19 cellular contexts compared by ENCODE assay signal in the genomic region with DNA sequence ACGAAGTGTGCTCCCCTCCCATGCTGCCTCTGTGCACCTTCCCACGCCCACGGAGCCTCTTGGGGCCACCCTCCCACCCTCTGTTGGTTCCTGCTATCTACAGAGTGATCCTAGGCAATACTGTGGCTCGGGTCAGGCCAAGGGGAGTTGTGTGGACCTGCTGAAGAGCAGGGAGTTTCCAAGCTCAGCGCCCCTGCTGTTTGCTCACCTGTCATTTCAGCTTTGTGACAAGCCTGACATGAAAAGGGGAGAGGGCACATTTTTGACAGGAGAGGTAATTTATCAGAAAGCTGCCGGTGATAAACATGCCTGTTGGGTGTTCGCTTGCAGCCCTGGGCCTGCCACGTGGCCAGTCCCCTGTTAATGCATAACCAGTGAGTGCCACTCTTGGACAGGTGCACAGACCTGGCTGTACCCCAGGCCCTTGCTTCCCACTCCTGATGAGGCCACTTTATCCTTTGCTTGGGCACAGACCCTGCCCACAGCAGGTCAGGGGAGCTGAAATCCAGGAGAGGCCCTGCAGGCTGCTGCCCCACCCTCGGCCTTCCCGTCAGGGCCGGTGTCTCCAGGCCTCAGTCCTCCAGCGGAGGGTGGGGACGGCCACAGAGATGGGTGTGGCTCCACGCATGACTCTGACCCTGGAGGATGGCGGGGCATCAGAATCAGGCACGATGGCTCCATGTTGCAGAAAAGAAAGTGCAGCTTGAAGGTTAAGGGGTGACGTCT.
A peak's percentile ranks its signal among the peaks of the same experiment; 100 is the strongest.
DNase-seq lines count a peak whose midpoint lies in the region; ATAC-seq and TF ChIP-seq lines count a peak whose summit lies in the region.
"Had no signal": no experiment of that assay in that cellular context is flagged by ENCODE, and none has a peak within 500 bp of the region (broad histone marks: within the 10 kb centered on the region; RNA-seq: fewer than 3 reads in every experiment).

No MANE protein-coding gene starts in this region.

- DNase-seq in Calu3 (peak; percentile 49), NCI-H1417 (lab: John Stamatoyannopoulos, UW) (peak; percentile 32 to 91 (median 73)), body of pancreas (peak; percentile 80 to 92 (median 88)), mucosa of descending colon (peak; percentile 83 to 86 (median 83)), putamen (ENCODE audit: low spot score) (no peak), occipital lobe (lab: John Stamatoyannopoulos, UW) (no peak), caudate nucleus (lab: John Stamatoyannopoulos, UW) (no peak)
- no peak for DNase-seq in stimulated activated CD4-positive, alpha-beta T cell treated with anti-CD3 and anti-CD28 coated beads, Interleukin-4, amount 100 ng/mL, for 1 hour
- DNase-seq: activated CD8-positive, alpha-beta memory T cell treated with anti-CD3 and anti-CD28 coated beads, Interleukin-2, amount 10 ng/mL, durations not matched to agents 7 days and 5 days; CD8-positive, alpha-beta memory T cell; foreskin melanocyte; GOT3; sigmoid colon; stimulated activated CD4-positive, alpha-beta T cell treated with anti-CD3 and anti-CD28 coated beads, Interleukin-2, amount 100 ng/mL, for 24 hours; substantia nigra had no signal

- 17 to 31% methylated on average over 15 to 17 of the region's 17 CpGs for WGBS in body of pancreas, 2 donors

- peaks cover 8% of the 10 kb centered on the region for H3K27me3 Mint-ChIP-seq in Calu3 (ENCODE audit: unreplicated experiment)

- H3K4me3 Mint-ChIP-seq in Calu3 (ENCODE audit: low read depth, unreplicated experiment) = no peak overlapping the region
- H3K4me3 Mint-ChIP-seq: activated CD8-positive, alpha-beta memory T cell treated with anti-CD3 and anti-CD28 coated beads, Interleukin-2, amount 10 ng/mL, durations not matched to agents 7 days and 5 days; CD8-positive, alpha-beta memory T cell; memory B cell; T-helper 1 cell treated with Interleukin-12 subunit alpha and Interleukin-12 subunit beta and Interleukin-4 antibody, amounts not matched to agents 30 μg/mL and 1 μg/mL, for 36 hours; WTC11 had no signal

- H3K4me3 ChIP-seq in body of pancreas = no peak overlapping the region
- no peak overlapping the region for H3K4me3 ChIP-seq in mucosa of descending colon
- H3K4me3 ChIP-seq: sigmoid colon had no signal

- BruUV-seq in Calu3 (replicated peaks; lab: Mats Ljungman, UMichigan) = no TSS peak

- CTCF ChIA-PET in Calu3 (lab: Charles Lee) = interaction anchor here (0.7 to 1.1 kb wide), 2 partner anchors 15 to 21 kb away, joined by 4 read pairs; no protein-coding TSS in a partner anchor

- H3K27me3 ChIP-seq in body of pancreas = no peaks in the 10 kb centered on the region
- H3K27me3 ChIP-seq: sigmoid colon had no signal

- no peak overlapping the region for H3K27ac Mint-ChIP-seq in Calu3 (ENCODE audit: unreplicated experiment)
- H3K27ac Mint-ChIP-seq: activated CD8-positive, alpha-beta memory T cell treated with anti-CD3 and anti-CD28 coated beads, Interleukin-2, amount 10 ng/mL, durations not matched to agents 7 days and 5 days; CD8-positive, alpha-beta memory T cell; memory B cell; T-helper 1 cell treated with Interleukin-12 subunit alpha and Interleukin-12 subunit beta and Interleukin-4 antibody, amounts not matched to agents 30 μg/mL and 1 μg/mL, for 36 hours; WTC11 had no signal

- ATAC-seq in body of pancreas = peak; percentile 91
- peak; percentile 77 for ATAC-seq in mucosa of descending colon
- ATAC-seq: activated CD8-positive, alpha-beta memory T cell treated with anti-CD3 and anti-CD28 coated beads, Interleukin-2, amount 10 ng/mL, durations not matched to agents 7 days and 5 days; Right ventricle myocardium inferior; WTC11 had no signal

- H3K36me3 Mint-ChIP-seq in Calu3 (ENCODE audit: insufficient read depth, unreplicated experiment) = no peaks in the 10 kb centered on the region
- H3K36me3 Mint-ChIP-seq: activated CD8-positive, alpha-beta memory T cell treated with anti-CD3 and anti-CD28 coated beads, Interleukin-2, amount 10 ng/mL, durations not matched to agents 7 days and 5 days; CD8-positive, alpha-beta memory T cell; memory B cell; WTC11 had no signal

- H3K4me1 ChIP-seq in body of pancreas (peaks cover 66% of the 10 kb centered on the region), mucosa of descending colon (ENCODE audit: low read depth) (peaks cover 62% of the 10 kb centered on the region)

- H3K36me3 ChIP-seq in body of pancreas (replicated peaks in 1 of 2; ENCODE audit: insufficient read depth in 1 of 2, low read depth in 2 of 2) (no peaks in the 10 kb centered on the region), mucosa of descending colon (ENCODE audit: low read depth) (no peaks in the 10 kb centered on the region)
- H3K36me3 ChIP-seq: sigmoid colon had no signal

- peaks cover 13% of the 10 kb centered on the region for H3K4me1 Mint-ChIP-seq in Calu3 (ENCODE audit: low read depth, unreplicated experiment)
- H3K4me1 Mint-ChIP-seq: activated CD8-positive, alpha-beta memory T cell treated with anti-CD3 and anti-CD28 coated beads, Interleukin-2, amount 10 ng/mL, durations not matched to agents 7 days and 5 days; CD8-positive, alpha-beta memory T cell had no signal

- no peaks in the 10 kb centered on the region for H3K9me3 Mint-ChIP-seq in Calu3 (ENCODE audit: low read depth, unreplicated experiment)
- H3K9me3 Mint-ChIP-seq: CD8-positive, alpha-beta memory T cell; memory B cell; T-helper 1 cell treated with Interleukin-12 subunit alpha and Interleukin-12 subunit beta and Interleukin-4 antibody, amounts not matched to agents 30 μg/mL and 1 μg/mL, for 36 hours; WTC11 had no signal

- intact Hi-C loops in Calu3 (cut with micrococcal nuclease; ENCODE audit: unreplicated experiment) (no loop called here), body of pancreas (cut with DNase I) (no loop called here), mucosa of descending colon (cut with DNase I, micrococcal nuclease) (no loop called here)

- TF ChIP-seq CTCF in Calu3 (IDR thresholded peaks at IDR 0.05; ENCODE audit: unreplicated experiment) (no peak), body of pancreas (IDR thresholded peaks at IDR 0.05) (peak in 1 of 7 experiments; percentile 7), mucosa of descending colon (IDR thresholded peaks at IDR 0.05) (no peak)

- H3K9me3 ChIP-seq in body of pancreas (no peaks in the 10 kb centered on the region), mucosa of descending colon (no peaks in the 10 kb centered on the region)
- H3K9me3 ChIP-seq: sigmoid colon had no signal

- H3K27ac ChIP-seq in body of pancreas = peak overlapping the region; percentile 47 to 76 (median 68)
- no peak overlapping the region for H3K27ac ChIP-seq in caudate nucleus (ENCODE audit: low read depth, low read length)
- H3K27ac ChIP-seq: sigmoid colon had no signal

- no peak for TF ChIP-seq POLR2A in body of pancreas (IDR thresholded peaks at IDR 0.05)

Comparison
In these comparisons a context has a peak if more than half of its experiments do, and no peak if none do; other contexts are left out.
1. DNase-seq: peak in Calu3 (single experiment), NCI-H1417 (3 of 3), body of pancreas (4 of 4) and mucosa of descending colon (3 of 3); none in putamen (single experiment), occipital lobe (single experiment), stimulated activated CD4-positive, alpha-beta T cell treated with anti-CD3 and anti-CD28 coated beads, Interleukin-4, amount 100 ng/mL, for 1 hour (single experiment) and caudate nucleus (0 of 61).